Comparison of ENCODE assay signal across 12 cellular contexts in the genomic region with DNA sequence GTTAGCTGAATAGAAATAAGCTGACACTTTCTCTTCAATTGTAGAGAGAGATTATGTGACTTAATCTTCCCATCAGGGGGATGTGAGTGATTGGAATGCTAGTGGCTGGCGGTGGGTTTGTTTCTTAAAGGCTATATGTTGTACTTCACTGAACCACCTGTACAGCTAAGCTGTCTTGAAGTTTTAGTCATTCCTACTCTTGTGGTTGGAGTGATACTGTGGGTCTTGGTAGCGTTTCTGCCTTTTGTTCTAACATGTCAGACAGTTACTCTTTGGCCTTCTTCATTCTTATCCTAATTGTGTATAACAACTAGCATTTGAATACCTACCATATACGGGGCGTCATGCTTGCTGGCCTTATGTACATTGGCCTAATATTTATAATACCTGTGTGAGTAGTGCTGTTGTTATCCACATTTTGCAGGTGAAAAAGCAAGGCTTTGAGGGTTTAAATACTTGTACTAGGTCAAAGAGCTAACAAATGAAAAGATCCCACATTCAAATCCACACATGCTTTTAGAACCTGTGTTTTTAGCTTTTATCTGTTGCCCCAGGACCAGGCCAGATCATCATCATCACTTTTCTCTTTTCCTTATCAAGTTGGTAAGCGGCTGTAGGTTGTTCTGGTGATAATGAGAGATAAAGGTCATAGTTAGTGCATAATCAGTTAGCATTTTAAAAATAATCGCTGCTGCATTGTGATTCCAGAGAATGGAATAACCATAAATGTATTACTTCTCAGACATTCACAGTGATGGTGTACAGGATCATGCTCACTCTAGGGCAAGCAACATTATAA. TPM values are rescaled to one million over a fixed set of nuclear protein-coding genes. Genes with fewer than 3 reads are reported as not detected.
DNase-seq lines count a peak whose midpoint lies in the region; ATAC-seq, FAIRE-seq and TF ChIP-seq lines count a peak whose summit lies in the region.
"Had no signal": no experiment of that assay in that cellular context is flagged by ENCODE, and none has a peak within 500 bp of the region (broad histone marks: within the 10 kb centered on the region; RNA-seq: fewer than 3 reads in every experiment).

No MANE protein-coding gene starts in this region.

- no peak overlapping the region for H2AK5ac ChIP-seq in H9 (ENCODE audit: insufficient read length, low read length)

- no peaks in the 10 kb centered on the region for H3K9me2 ChIP-seq in Karpas-422 (replicated peaks; ENCODE audit: insufficient read depth, low read length)

- H3K4me3 Mint-ChIP-seq in H9 (no peak overlapping the region; a peak in 1 of 5 replicates), immature natural killer cell (no peak overlapping the region)
- H3K4me3 Mint-ChIP-seq: mesothelial cell of epicardium, T-cell had no signal

- no peaks in the 10 kb centered on the region for H3K27me3 Mint-ChIP-seq in H9 (ENCODE audit: low read depth)
- H3K27me3 Mint-ChIP-seq in immature natural killer cell (ENCODE audit: low read depth in 3 of 3), result peaks cover 0 to 2% (median 0%) of the 10 kb centered on the region in 3 donors
- H3K27me3 Mint-ChIP-seq: T-cell had no signal

- H3K9me3 Mint-ChIP-seq in H9, result peaks cover 0 to 5% of the 10 kb centered on the region in 2 experiments; a peak in 1 of 5 replicates
- H3K9me3 Mint-ChIP-seq in immature natural killer cell, result no peaks in the 10 kb centered on the region
- H3K9me3 Mint-ChIP-seq: T-cell had no signal

- no peak overlapping the region for H2BK20ac ChIP-seq in H9 (ENCODE audit: low read depth, low read length, poor library complexity, severe bottlenecking)

- no peak overlapping the region for H3K4me3 ChIP-seq in Karpas-422 (ENCODE audit: low read length)

- no peak overlapping the region for H2BK12ac ChIP-seq in H9 (ENCODE audit: insufficient read length, low read depth, low read length)

- H3K79me2 ChIP-seq in Karpas-422 (ENCODE audit: low read length) (peaks cover 80% of the 10 kb centered on the region), H9 (ENCODE audit: insufficient read depth, low read length) (peaks cover 2% of the 10 kb centered on the region; the same call in 1 of the 2 replicates)

- H3K23ac ChIP-seq in H9 (ENCODE audit: insufficient read length, low read depth, low read length), result no peak overlapping the region

- no peak overlapping the region for H3K56ac ChIP-seq in H9 (ENCODE audit: insufficient read length, low read depth, low read length)

- no peak overlapping the region for H4K91ac ChIP-seq in H9 (ENCODE audit: insufficient read length, low read depth, low read length)

- DNase-seq in GM13976 (ENCODE audit: low spot score) (peak; percentile 66), GM19239 (ENCODE audit: insufficient read length, low spot score) (peak; percentile 44), Karpas-422 (no peak), H9 (no peak), immature natural killer cell (no peak)
- DNase-seq in NK-92 treated with Interleukin-12 subunit alpha and Interleukin-12 subunit beta, amount 100 ng/mL, for 24 hours (lab: John Stamatoyannopoulos, UW), result no peak
- no peak for DNase-seq in activated CD8-positive, alpha-beta memory T cell treated with anti-CD3 and anti-CD28 coated beads, Interleukin-2, amount 50 U/mL, for 48 hours
- DNase-seq: NCI-H146, T-cell had no signal

- no peak overlapping the region for H2BK5ac ChIP-seq in H9 (ENCODE audit: insufficient read length, low read length)

- no peak overlapping the region for H3K18ac ChIP-seq in H9 (ENCODE audit: insufficient read length, low read depth, low read length)

- H3K9ac ChIP-seq in Karpas-422 (ENCODE audit: low read length) (no peak overlapping the region), H9 (ENCODE audit: extremely low read depth, insufficient read length, low read length) (no peak overlapping the region)

- peaks cover 8% of the 10 kb centered on the region for H3K79me1 ChIP-seq in H9 (ENCODE audit: insufficient read depth, low read depth, low read length, poor library complexity, severe bottlenecking)

- H3K4me2 ChIP-seq in Karpas-422 (ENCODE audit: low read depth, low read length, poor library complexity, severe bottlenecking) (no peak overlapping the region), H9 (ENCODE audit: insufficient read depth, insufficient read length, low read length) (no peak overlapping the region)

- H4K20me1 ChIP-seq in Karpas-422 (ENCODE audit: insufficient read depth, low read depth, low read length) (no peaks in the 10 kb centered on the region), H9 (ENCODE audit: control insufficient read depth, insufficient read depth, insufficient read length) (no peaks in the 10 kb centered on the region)

- H3K36me3 ChIP-seq in Karpas-422 (ENCODE audit: insufficient read depth, low read length), result peaks cover 3% of the 10 kb centered on the region; the same call in 1 of the 2 replicates

- no peak overlapping the region for H2BK15ac ChIP-seq in H9 (ENCODE audit: low read depth, low read length)

- FAIRE-seq in GM19239 (lab: Jason Lieb, UNC), result peak; percentile 85

- in situ Hi-C loops in GM13976 (cut with MboI; ENCODE audit: low sequenced_read_pairs, unreplicated experiment), result no loop called here

- H3K4me1 Mint-ChIP-seq in H9 (peaks cover 24 to 37% of the 10 kb centered on the region in 2 experiments), immature natural killer cell (peaks cover 3 to 29% of the 10 kb centered on the region in 2 donors)
- H3K4me1 Mint-ChIP-seq: mesothelial cell of epicardium had no signal

- H4K5ac ChIP-seq in H9 (ENCODE audit: insufficient read length, low read depth, low read length), result no peak overlapping the region

- H3K27ac Mint-ChIP-seq in H9 (peak overlapping the region in 1 of 3 experiments; percentile 29; a peak in 1 of 7 replicates), immature natural killer cell (no peak overlapping the region)
- H3K27ac Mint-ChIP-seq: mesothelial cell of epicardium, T-cell had no signal

- peak; percentile 99 for ATAC-seq in HG02798 (IDR thresholded peaks at IDR 0.05; ENCODE audit: poor library complexity, unreplicated experiment)

- H3K27me3 ChIP-seq in Karpas-422 (ENCODE audit: low read length) (no peaks in the 10 kb centered on the region), H9 (ENCODE audit: insufficient read depth, low read length) (no peaks in the 10 kb centered on the region)

- no peak overlapping the region for H4K8ac ChIP-seq in H9 (replicated peaks; ENCODE audit: insufficient read length, low read depth, low read length)

- H3K9me3 ChIP-seq in Karpas-422 (ENCODE audit: low read length), result no peaks in the 10 kb centered on the region
- H3K9me3 ChIP-seq in H9 (ENCODE audit: control insufficient read depth, low read depth, low read length), result no peaks in the 10 kb centered on the region

- H3K4ac ChIP-seq in H9 (ENCODE audit: low read depth, low read length), result no peak overlapping the region

- peak overlapping the region; percentile 17 for H3K27ac ChIP-seq in Karpas-422 (ENCODE audit: low read length)
- no peak overlapping the region for H3K27ac ChIP-seq in H9 (ENCODE audit: insufficient read length, low read depth, low read length)
- H3K27ac ChIP-seq: HL-60 had no signal

- H3K4me1 ChIP-seq in Karpas-422 (ENCODE audit: low read length), result peaks cover 49% of the 10 kb centered on the region
- peaks cover 7% of the 10 kb centered on the region; the same call in 1 of the 2 replicates for H3K4me1 ChIP-seq in H9 (ENCODE audit: insufficient read depth, low read length)

- no CpG with 5 or more reads among the region's 6 CpGs for WGBS in H9 (ENCODE audit: extremely low coverage, insufficient read length, low lambda C conversion rate)

- H2BK120ac ChIP-seq in H9 (ENCODE audit: low read depth, low read length, poor library complexity, severe bottlenecking), result no peak overlapping the region

- H2AFZ ChIP-seq in Karpas-422 (ENCODE audit: low read length) (no peak overlapping the region), H9 (ENCODE audit: low read length) (no peak overlapping the region)

- H3K36me3 Mint-ChIP-seq in H9 (ENCODE audit: insufficient read depth in 1 of 3, low read depth in 3 of 3) (no peaks in the 10 kb centered on the region; a peak in 2 of 7 replicates), immature natural killer cell (no peaks in the 10 kb centered on the region)
- H3K36me3 Mint-ChIP-seq: mesothelial cell of epicardium had no signal

- H3T11ph ChIP-seq in H9 (ENCODE audit: low read length), result no peak overlapping the region

- TF ChIP-seq CTCF in GM13976 (IDR thresholded peaks at IDR 0.05; ENCODE audit: borderline replicate concordance, control extremely low read depth, extremely low read depth, insufficient read depth, missing control alignments) (no peak), H9 (conservative IDR thresholded peaks at IDR 0.05) (no peak)

- H3K14ac ChIP-seq in H9 (ENCODE audit: insufficient read depth, low read length), result no peak overlapping the region

- H3K23me2 ChIP-seq in H9 (ENCODE audit: insufficient read length, low read depth, low read length, poor library complexity, severe bottlenecking), result no peaks in the 10 kb centered on the region

RNA-seq across cellular contexts. Expression of a gene that starts 50.2 kb away (rescaled TPM):
- 156 and 166 TPM in 2 replicates for total RNA-seq in Karpas-422 (2014; rRNA removed; shearing (Covaris generic); ENCODE audit: low replicate concordance)
- 41.7 and 47.3 TPM in 2 replicates for total RNA-seq in H9 (2021)
- polyA plus RNA-seq in immature natural killer cell, result 100 to 1,000 TPM; 104 to 327 (median 112) TPM

Comparison
In these comparisons a context has a peak if more than half of its experiments do, and no peak if none do; other contexts are left out.
1. DNase-seq: peak in GM13976 (single experiment) and GM19239 (single experiment); none in Karpas-422 (single experiment), NK-92 treated with Interleukin-12 subunit alpha and Interleukin-12 subunit beta, amount 100 ng/mL, for 24 hours (single experiment), H9 (single experiment), activated CD8-positive, alpha-beta memory T cell treated with anti-CD3 and anti-CD28 coated beads, Interleukin-2, amount 50 U/mL, for 48 hours (single experiment) and immature natural killer cell (0 of 3).